ENCODE assay signal across 1 cellular context in the genomic region with DNA sequence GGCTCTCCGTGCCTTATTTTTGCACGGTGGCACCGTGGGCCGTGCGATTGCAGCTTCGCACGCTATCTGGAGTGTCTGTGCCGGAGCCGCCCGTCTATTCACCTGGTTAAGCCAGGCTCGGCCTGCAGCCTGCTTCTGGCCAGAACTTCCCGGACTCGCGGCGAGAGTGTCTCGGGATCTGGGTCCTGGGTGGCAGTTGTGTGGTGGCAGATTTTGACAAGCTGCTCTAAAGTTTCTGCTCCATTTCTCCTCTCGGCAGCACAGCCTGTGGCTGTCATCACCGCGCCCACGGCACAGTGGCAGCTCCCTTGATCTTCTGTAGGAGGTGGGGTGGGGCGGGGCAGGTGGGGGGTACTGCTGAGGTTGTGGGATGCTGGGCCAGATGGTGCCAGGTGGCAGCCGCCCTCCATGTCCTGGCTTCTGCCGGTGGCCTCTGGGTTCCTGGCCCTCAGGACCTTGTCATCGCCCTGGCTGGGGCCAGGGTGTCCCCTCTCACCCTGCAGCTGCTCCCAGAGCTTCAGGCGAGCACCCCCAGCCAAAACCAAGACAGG.
TF ChIP-seq lines count a peak whose summit lies in the region.

No MANE protein-coding gene starts in this region.

TF ChIP-seq in HEK293, 187 proteins besides CTCF, POLR2A, EP300 and RAD21 (continued from another document):
- TF ChIP-seq, protein P1, sequence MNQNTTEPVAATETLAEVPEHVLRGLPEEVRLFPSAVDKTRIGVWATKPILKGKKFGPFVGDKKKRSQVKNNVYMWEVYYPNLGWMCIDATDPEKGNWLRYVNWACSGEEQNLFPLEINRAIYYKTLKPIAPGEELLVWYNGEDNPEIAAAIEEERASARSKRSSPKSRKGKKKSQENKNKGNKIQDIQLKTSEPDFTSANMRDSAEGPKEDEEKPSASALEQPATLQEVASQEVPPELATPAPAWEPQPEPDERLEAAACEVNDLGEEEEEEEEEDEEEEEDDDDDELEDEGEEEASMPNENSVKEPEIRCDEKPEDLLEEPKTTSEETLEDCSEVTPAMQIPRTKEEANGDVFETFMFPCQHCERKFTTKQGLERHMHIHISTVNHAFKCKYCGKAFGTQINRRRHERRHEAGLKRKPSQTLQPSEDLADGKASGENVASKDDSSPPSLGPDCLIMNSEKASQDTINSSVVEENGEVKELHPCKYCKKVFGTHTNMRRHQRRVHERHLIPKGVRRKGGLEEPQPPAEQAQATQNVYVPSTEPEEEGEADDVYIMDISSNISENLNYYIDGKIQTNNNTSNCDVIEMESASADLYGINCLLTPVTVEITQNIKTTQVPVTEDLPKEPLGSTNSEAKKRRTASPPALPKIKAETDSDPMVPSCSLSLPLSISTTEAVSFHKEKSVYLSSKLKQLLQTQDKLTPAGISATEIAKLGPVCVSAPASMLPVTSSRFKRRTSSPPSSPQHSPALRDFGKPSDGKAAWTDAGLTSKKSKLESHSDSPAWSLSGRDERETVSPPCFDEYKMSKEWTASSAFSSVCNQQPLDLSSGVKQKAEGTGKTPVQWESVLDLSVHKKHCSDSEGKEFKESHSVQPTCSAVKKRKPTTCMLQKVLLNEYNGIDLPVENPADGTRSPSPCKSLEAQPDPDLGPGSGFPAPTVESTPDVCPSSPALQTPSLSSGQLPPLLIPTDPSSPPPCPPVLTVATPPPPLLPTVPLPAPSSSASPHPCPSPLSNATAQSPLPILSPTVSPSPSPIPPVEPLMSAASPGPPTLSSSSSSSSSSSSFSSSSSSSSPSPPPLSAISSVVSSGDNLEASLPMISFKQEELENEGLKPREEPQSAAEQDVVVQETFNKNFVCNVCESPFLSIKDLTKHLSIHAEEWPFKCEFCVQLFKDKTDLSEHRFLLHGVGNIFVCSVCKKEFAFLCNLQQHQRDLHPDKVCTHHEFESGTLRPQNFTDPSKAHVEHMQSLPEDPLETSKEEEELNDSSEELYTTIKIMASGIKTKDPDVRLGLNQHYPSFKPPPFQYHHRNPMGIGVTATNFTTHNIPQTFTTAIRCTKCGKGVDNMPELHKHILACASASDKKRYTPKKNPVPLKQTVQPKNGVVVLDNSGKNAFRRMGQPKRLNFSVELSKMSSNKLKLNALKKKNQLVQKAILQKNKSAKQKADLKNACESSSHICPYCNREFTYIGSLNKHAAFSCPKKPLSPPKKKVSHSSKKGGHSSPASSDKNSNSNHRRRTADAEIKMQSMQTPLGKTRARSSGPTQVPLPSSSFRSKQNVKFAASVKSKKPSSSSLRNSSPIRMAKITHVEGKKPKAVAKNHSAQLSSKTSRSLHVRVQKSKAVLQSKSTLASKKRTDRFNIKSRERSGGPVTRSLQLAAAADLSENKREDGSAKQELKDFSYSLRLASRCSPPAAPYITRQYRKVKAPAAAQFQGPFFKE (tag by site-specific recombination; IDR thresholded peaks at IDR 0.05; ENCODE audit: borderline replicate concordance) = no peak
- TF ChIP-seq ZNF16 (tag by site-specific recombination; IDR thresholded peaks at IDR 0.05; ENCODE audit: low read depth) (no peak), ZNF350 (tag by site-specific recombination; IDR thresholded peaks at IDR 0.05) (no peak), ZBTB17 (tag by site-specific recombination; IDR thresholded peaks at IDR 0.05) (peak; percentile 81; the same call in 1 of the 2 replicates), ZNF202 (tag by site-specific recombination; IDR thresholded peaks at IDR 0.05; ENCODE audit: borderline replicate concordance) (no peak), WT1 (tag by site-specific recombination; IDR thresholded peaks at IDR 0.05) (no peak), ZNF214 (tag by site-specific recombination; IDR thresholded peaks at IDR 0.05; ENCODE audit: borderline replicate concordance) (no peak), ZXDB (tag by site-specific recombination; IDR thresholded peaks at IDR 0.05) (no peak), ZBTB21 (tag by site-specific recombination; IDR thresholded peaks at IDR 0.05) (no peak), ZNF561 (tag by site-specific recombination; IDR thresholded peaks at IDR 0.05; ENCODE audit: borderline replicate concordance) (no peak), MZF1 (tag by site-specific recombination; IDR thresholded peaks at IDR 0.05; ENCODE audit: borderline replicate concordance) (no peak)
- TF ChIP-seq, protein P2, sequence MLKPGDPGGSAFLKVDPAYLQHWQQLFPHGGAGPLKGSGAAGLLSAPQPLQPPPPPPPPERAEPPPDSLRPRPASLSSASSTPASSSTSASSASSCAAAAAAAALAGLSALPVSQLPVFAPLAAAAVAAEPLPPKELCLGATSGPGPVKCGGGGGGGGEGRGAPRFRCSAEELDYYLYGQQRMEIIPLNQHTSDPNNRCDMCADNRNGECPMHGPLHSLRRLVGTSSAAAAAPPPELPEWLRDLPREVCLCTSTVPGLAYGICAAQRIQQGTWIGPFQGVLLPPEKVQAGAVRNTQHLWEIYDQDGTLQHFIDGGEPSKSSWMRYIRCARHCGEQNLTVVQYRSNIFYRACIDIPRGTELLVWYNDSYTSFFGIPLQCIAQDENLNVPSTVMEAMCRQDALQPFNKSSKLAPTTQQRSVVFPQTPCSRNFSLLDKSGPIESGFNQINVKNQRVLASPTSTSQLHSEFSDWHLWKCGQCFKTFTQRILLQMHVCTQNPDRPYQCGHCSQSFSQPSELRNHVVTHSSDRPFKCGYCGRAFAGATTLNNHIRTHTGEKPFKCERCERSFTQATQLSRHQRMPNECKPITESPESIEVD (tag by site-specific recombination; IDR thresholded peaks at IDR 0.05) = no peak
- TF ChIP-seq, protein P3, sequence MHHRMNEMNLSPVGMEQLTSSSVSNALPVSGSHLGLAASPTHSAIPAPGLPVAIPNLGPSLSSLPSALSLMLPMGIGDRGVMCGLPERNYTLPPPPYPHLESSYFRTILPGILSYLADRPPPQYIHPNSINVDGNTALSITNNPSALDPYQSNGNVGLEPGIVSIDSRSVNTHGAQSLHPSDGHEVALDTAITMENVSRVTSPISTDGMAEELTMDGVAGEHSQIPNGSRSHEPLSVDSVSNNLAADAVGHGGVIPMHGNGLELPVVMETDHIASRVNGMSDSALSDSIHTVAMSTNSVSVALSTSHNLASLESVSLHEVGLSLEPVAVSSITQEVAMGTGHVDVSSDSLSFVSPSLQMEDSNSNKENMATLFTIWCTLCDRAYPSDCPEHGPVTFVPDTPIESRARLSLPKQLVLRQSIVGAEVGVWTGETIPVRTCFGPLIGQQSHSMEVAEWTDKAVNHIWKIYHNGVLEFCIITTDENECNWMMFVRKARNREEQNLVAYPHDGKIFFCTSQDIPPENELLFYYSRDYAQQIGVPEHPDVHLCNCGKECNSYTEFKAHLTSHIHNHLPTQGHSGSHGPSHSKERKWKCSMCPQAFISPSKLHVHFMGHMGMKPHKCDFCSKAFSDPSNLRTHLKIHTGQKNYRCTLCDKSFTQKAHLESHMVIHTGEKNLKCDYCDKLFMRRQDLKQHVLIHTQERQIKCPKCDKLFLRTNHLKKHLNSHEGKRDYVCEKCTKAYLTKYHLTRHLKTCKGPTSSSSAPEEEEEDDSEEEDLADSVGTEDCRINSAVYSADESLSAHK (tag by site-specific recombination; IDR thresholded peaks at IDR 0.05) = no peak
TF ChIP-seq in HEK293: peak in this region for 9.
